In genomic region chr6:33483678-33484077, GRCh38 we compare ENCODE assay signal across 8 cellular contexts.
"Had no signal": no experiment of that assay in that cellular context is flagged by ENCODE, and none has a peak within 500 bp of the region (broad histone marks: within the 10 kb centered on the region; RNA-seq: fewer than 3 reads in every experiment).

No MANE protein-coding gene starts in this region.

- H3K36me3 Mint-ChIP-seq: IgD-negative memory B cell had no signal

- H3K9ac ChIP-seq: KMS-11 had no signal

- H3K27ac Mint-ChIP-seq: IgD-negative memory B cell had no signal

- ATAC-seq: HepG2 had no signal

- H3K4me3 Mint-ChIP-seq: IgD-negative memory B cell had no signal

- H3K9me3 Mint-ChIP-seq: IgD-negative memory B cell had no signal

- H3K4me2 ChIP-seq: KMS-11 had no signal

- DNase-seq: IMR-90, KBM-7, KG1 had no signal

- FAIRE-seq: HepG2, HTR-8/SVneo had no signal

- H3K27ac ChIP-seq: HL-60, KMS-11 had no signal
